ENCODE assay signal across 8 cellular contexts in the genomic region with DNA sequence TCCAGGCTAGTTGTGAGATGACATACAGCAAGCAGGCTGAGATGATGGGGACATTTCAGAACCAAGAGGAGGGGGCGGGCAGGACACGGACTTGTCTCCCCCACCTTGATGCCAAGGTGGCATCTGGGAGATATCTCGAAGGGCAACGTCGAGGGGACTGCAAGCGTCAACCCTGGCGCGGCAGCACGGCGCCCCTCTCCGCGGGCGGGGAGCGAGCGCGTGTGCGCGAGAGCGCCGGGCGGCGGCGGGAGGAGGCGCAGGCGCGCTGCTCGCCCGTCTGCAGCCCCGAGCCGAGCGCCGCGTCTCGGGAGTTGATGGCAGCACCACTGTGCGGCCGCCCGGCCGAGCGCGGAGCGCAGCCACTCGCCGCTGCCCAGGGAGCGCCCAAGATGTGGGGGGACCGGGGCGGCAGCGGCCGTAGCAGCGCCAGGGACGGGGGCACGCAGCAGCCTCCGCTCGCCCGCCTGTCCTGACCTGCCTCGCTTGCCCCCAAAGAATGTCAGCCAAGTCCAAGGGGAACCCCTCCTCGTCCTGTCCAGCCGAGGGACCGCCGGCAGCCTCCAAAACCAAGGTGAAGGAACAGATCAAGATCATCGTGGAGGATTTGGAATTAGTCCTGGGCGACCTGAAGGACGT. TPM values are rescaled to one million over a fixed set of nuclear protein-coding genes. Genes with fewer than 3 reads are reported as not detected.
DNase-seq lines count a peak whose midpoint lies in the region; ATAC-seq, FAIRE-seq and TF ChIP-seq lines count a peak whose summit lies in the region.

Gene PRR16, plus strand, starts transcription at position 310 of the 636 bp plus-strand sequence.

- TF ChIP-seq CTCF in nephron (IDR thresholded peaks at IDR 0.05; ENCODE audit: unreplicated experiment in 3 of 3) = peak in 2 of 3 experiments; percentile 36 to 40

- H3K4me3 Mint-ChIP-seq in nephron = peak within 1 kb of the TSS; percentile 88 to 94 (median 93)

- in situ Hi-C loops in KBM-7 (cut with MboI; ENCODE audit: low pct_unique_long_range_greater_than_20kb, low sequenced_read_pairs) = loop anchor here (25.0 kb wide), 1 partner anchor 377 kb away; no protein-coding TSS in a partner anchor

- H3K36me3 Mint-ChIP-seq in nephron (ENCODE audit: low read depth) = no peaks in the 10 kb centered on the region

- no peak for FAIRE-seq in frontal cortex (lab: Jason Lieb, UNC)

- peaks cover 20% of the 10 kb centered on the region for H3K4me1 Mint-ChIP-seq in nephron

- peak; percentile 88 for ATAC-seq in GM21825 (IDR thresholded peaks at IDR 0.05; ENCODE audit: unreplicated experiment)

- no peaks in the 10 kb centered on the region for H3K9me3 Mint-ChIP-seq in nephron

- H3K27ac Mint-ChIP-seq in nephron = peak within 1 kb of the TSS in 2 of 3 experiments; percentile 25 to 78

- peak; percentile 9 for DNase-seq in NCI-H2196 (lab: John Stamatoyannopoulos, UW; ENCODE audit: unreplicated experiment)
- no peak for DNase-seq in NCI-H2196 treated with DMSO at 0.1 percent for 48 hours (lab: John Stamatoyannopoulos, UW; ENCODE audit: unreplicated experiment)
- peak; percentile 65 for DNase-seq in KBM-7
- peak; percentile 49 for DNase-seq in activated CD8-positive, alpha-beta memory T cell treated with anti-CD3 and anti-CD28 coated beads, Interleukin-2, amount 50 U/mL, for 48 hours
- peak; percentile 60 to 70 for DNase-seq in frontal cortex (ENCODE audit: low spot score in 2 of 2)
- DNase-seq in effector CD8-positive, alpha-beta T cell (lab: John Stamatoyannopoulos, UW) = no peak

- peaks cover 53% of the 10 kb centered on the region for H3K27me3 Mint-ChIP-seq in nephron (ENCODE audit: low read depth)

RNA-seq across cellular contexts. Expression of gene PRR16, which starts in this region (rescaled TPM):
- total RNA-seq in frontal cortex = 1.2 TPM

Comparison
In these comparisons a context has a peak if more than half of its experiments do, and no peak if none do; other contexts are left out.
1. DNase-seq: peak in NCI-H2196 (single experiment), KBM-7 (single experiment), activated CD8-positive, alpha-beta memory T cell treated with anti-CD3 and anti-CD28 coated beads, Interleukin-2, amount 50 U/mL, for 48 hours (single experiment) and frontal cortex (2 of 2); none in NCI-H2196 treated with DMSO at 0.1 percent for 48 hours (single experiment) and effector CD8-positive, alpha-beta T cell (single experiment).